Comparison of ENCODE assay signal across 8 cellular contexts in the genomic region with DNA sequence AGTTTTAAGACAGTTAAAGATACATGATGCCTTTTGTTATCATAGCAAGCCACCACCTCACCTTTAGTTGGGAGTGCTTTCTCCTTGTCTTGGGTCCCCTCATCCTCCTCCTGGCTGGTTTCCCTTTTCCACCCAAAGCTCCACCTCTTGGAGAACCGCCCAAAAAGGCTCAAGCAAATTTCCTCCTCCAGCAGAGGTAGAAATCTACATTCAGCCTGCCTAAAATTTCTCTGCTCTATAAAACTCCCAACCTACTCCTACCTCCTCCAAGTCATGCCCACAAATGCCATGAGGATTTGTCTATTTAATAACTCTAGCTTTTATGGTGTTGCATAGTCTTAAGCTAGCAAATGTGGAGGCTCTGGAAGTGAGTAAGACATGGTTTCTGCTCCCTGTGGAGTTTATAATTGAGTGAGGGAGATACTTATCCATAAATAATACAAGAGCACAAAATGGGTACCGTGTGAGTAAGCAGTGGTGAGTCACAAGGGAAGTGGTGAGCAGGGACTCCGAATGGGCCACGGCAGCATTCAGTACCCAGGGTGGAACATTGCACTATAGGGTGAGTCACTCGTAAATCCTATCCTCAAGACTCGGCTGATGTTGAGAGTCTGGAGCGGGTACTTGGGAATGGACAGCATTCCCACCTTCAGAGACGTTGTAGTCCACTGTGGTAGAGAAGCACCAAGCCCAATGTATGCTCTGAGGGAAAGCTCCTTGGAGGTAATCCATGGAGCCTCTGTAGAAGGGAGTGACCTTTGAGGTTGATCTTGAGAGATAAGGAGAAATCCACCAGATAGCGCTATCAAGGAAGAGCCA.
DNase-seq lines count a peak whose midpoint lies in the region; ATAC-seq and TF ChIP-seq lines count a peak whose summit lies in the region.

No MANE protein-coding gene starts in this region.

- no peak for TF ChIP-seq POLR2A in NB4 (IDR thresholded peaks at IDR 0.05; ENCODE audit: extremely low read depth, insufficient read length)

- no peaks in the 10 kb centered on the region for H3K9me3 Mint-ChIP-seq in CD4-positive, CD25-positive, alpha-beta regulatory T cell

- H3K27me3 ChIP-seq in CD4-positive, CD25-positive, alpha-beta regulatory T cell (ENCODE audit: control insufficient read depth, insufficient read depth, low read length): no peaks in the 10 kb centered on the region

- H3K4me3 Mint-ChIP-seq in CD4-positive, CD25-positive, alpha-beta regulatory T cell: no peak overlapping the region

- no peak overlapping the region for H3K4me3 ChIP-seq in CD4-positive, CD25-positive, alpha-beta regulatory T cell (ENCODE audit: low read depth, low read length)
- H3K4me3 ChIP-seq in NB4 (ENCODE audit: low read depth, low read length): no peak overlapping the region

- peaks cover 5% of the 10 kb centered on the region for H3K36me3 Mint-ChIP-seq in CD4-positive, CD25-positive, alpha-beta regulatory T cell

- no peak overlapping the region for H3K27ac ChIP-seq in CD4-positive, CD25-positive, alpha-beta regulatory T cell (ENCODE audit: insufficient read depth, low read length, poor library complexity, severe bottlenecking)

- peak; percentile 98 to 99 for ATAC-seq in CD4-positive, CD25-positive, alpha-beta regulatory T cell (ENCODE audit: low read depth in 2 of 2)
- ATAC-seq in GM19397 (IDR thresholded peaks at IDR 0.05; ENCODE audit: unreplicated experiment): no peak

- DNase-seq in CD4-positive, CD25-positive, alpha-beta regulatory T cell: peak in 2 of 3 donors; percentile 7 to 70
- DNase-seq in NB4 (ENCODE audit: low read depth): peak; percentile 95
- DNase-seq in activated CD8-positive, alpha-beta memory T cell treated with anti-CD3 and anti-CD28 coated beads for 4 hours (ENCODE audit: low read depth in 2 of 2): peak; percentile 34 to 50
- DNase-seq in fibroblast of gingiva (ENCODE audit: low read depth): peak; percentile 93
- peak; percentile 16 to 23 for DNase-seq in stimulated activated CD4-positive, alpha-beta T cell treated with anti-CD3 and anti-CD28 coated beads, Interleukin-15, amount 100 ng/mL, for 1 hour (ENCODE audit: low read depth in 1 of 2, low spot score in 1 of 2)
- DNase-seq in NCI-H1694 treated with DMSO at 0.1 percent for 48 hours (lab: John Stamatoyannopoulos, UW): no peak
- no peak for DNase-seq in DMS79 treated with DMSO at 0.1 percent for 48 hours (lab: John Stamatoyannopoulos, UW)

- H3K9me3 ChIP-seq in CD4-positive, CD25-positive, alpha-beta regulatory T cell (ENCODE audit: control insufficient read depth in 2 of 2, low read length in 2 of 2): no peaks in the 10 kb centered on the region

- no peak for TF ChIP-seq CTCF in NB4 (IDR thresholded peaks at IDR 0.05; ENCODE audit: low read depth, low read length)

- H3K36me3 ChIP-seq in CD4-positive, CD25-positive, alpha-beta regulatory T cell (ENCODE audit: control insufficient read depth, insufficient read depth, low read length): no peaks in the 10 kb centered on the region

- H3K27me3 Mint-ChIP-seq in CD4-positive, CD25-positive, alpha-beta regulatory T cell: no peaks in the 10 kb centered on the region

- H3K4me1 Mint-ChIP-seq in CD4-positive, CD25-positive, alpha-beta regulatory T cell: peaks cover 8 to 17% (median 12%) of the 10 kb centered on the region in 4 donors

- peaks cover 1% of the 10 kb centered on the region for H3K4me1 ChIP-seq in CD4-positive, CD25-positive, alpha-beta regulatory T cell (ENCODE audit: control insufficient read depth, insufficient read depth, low read length, poor library complexity, severe bottlenecking)

- H3K27ac Mint-ChIP-seq in CD4-positive, CD25-positive, alpha-beta regulatory T cell: peak overlapping the region; percentile 3 to 72 (median 66)

Comparison
In these comparisons a context has a peak if more than half of its experiments do, and no peak if none do; other contexts are left out.
1. DNase-seq: peak in CD4-positive, CD25-positive, alpha-beta regulatory T cell (2 of 3), NB4 (single experiment), activated CD8-positive, alpha-beta memory T cell treated with anti-CD3 and anti-CD28 coated beads for 4 hours (2 of 2), fibroblast of gingiva (single experiment) and stimulated activated CD4-positive, alpha-beta T cell treated with anti-CD3 and anti-CD28 coated beads, Interleukin-15, amount 100 ng/mL, for 1 hour (2 of 2); none in NCI-H1694 treated with DMSO at 0.1 percent for 48 hours (single experiment) and DMS79 treated with DMSO at 0.1 percent for 48 hours (single experiment).